In the genomic region with DNA sequence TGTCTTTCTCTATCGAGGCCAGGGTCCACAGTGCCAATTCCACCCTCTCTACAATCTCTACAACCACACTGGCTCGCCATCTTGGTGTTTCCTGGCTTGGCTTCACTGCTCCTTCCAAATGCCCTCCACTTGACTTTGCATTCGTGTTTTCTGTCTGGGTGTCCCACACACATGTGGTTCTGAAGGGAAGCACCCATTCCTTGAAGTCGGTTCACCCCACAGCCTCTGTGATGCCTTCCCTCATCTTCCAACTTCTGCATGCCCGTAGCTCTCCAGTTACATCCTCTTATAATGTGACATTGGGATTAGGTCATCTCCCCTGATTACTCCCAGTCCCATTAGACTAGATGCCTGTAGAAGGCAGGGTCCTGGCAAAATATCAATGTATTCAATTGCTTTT, we compare ENCODE assay signal across 11 cellular contexts. TPM values are rescaled to one million over a fixed set of nuclear protein-coding genes. Genes with fewer than 3 reads are reported as not detected.
DNase-seq lines count a peak whose midpoint lies in the region; ATAC-seq and TF ChIP-seq lines count a peak whose summit lies in the region.
"Not testable (repeated sequence)": the region's sequence is repeated elsewhere in the genome, so short reads cannot be mapped to it uniquely, and the experiment has no call there.
"Had no signal": no experiment of that assay in that cellular context is flagged by ENCODE, and none has a peak within 500 bp of the region (broad histone marks: within the 10 kb centered on the region; RNA-seq: fewer than 3 reads in every experiment).

No MANE protein-coding gene starts in this region.

- not testable (repeated sequence) for ATAC-seq in activated T-cell treated with anti-CD3 and anti-CD28 coated beads, Interleukin-2, amount 50 U/mL, for 72 hours (replicated peaks in 1 of 2); activated naive CD8-positive, alpha-beta T cell treated with anti-CD3 and anti-CD28 coated beads, Interleukin-2, amount 50 U/mL, for 24 hours; naive thymus-derived CD8-positive, alpha-beta T cell

- POLR2A ChIA-PET in naive thymus-derived CD8-positive, alpha-beta T cell (lab: Charles Lee) = not testable (repeated sequence)

- peak; percentile 61 for DNase-seq in NB4 (ENCODE audit: low read depth)
- DNase-seq in T-helper 2 cell treated with Interferon-gamma antibody and Interleukin-4, amounts not matched to agents 5 μg/mL and 100 μg/mL, for 36 hours (ENCODE audit: low spot score); activated T-cell treated with anti-CD3 and anti-CD28 coated beads, Interleukin-2, amount 50 U/mL, for 72 hours; activated naive CD8-positive, alpha-beta T cell treated with anti-CD3 and anti-CD28 coated beads, Interleukin-2, amount 50 U/mL, for 24 hours: not testable (repeated sequence)
- peak in 1 of 10 donors; percentile 7 for DNase-seq in naive thymus-derived CD8-positive, alpha-beta T cell

- H3K4me3 ChIP-seq in BLaER1; DOHH2 (ENCODE audit: low read length); NB4 (ENCODE audit: low read depth, low read length): not testable (repeated sequence)

- H3K4me1 Mint-ChIP-seq in T-helper 2 cell treated with Interferon-gamma antibody and Interleukin-4, amounts not matched to agents 5 μg/mL and 100 μg/mL, for 36 hours (ENCODE audit: low read depth) = not testable (repeated sequence)
- peaks cover 16% of the 10 kb centered on the region for H3K4me1 Mint-ChIP-seq in activated T-cell treated with anti-CD3 and anti-CD28 coated beads, Interleukin-2, amount 50 U/mL, for 72 hours (ENCODE audit: low read depth)
- H3K4me1 Mint-ChIP-seq in activated naive CD8-positive, alpha-beta T cell treated with anti-CD3 and anti-CD28 coated beads, Interleukin-2, amount 50 U/mL, for 24 hours = peaks cover 12% of the 10 kb centered on the region
- peaks cover 6 to 19% (median 15%) of the 10 kb centered on the region in 4 donors for H3K4me1 Mint-ChIP-seq in naive thymus-derived CD8-positive, alpha-beta T cell

- H4K20me1 ChIP-seq in BLaER1 (peaks cover 51% of the 10 kb centered on the region), DOHH2 (ENCODE audit: control insufficient read depth, insufficient read depth, low read depth, low read length) (peaks cover 12% of the 10 kb centered on the region)

- not testable (repeated sequence) for H3K9me3 Mint-ChIP-seq in T-helper 2 cell treated with Interferon-gamma antibody and Interleukin-4, amounts not matched to agents 5 μg/mL and 100 μg/mL, for 36 hours; activated T-cell treated with anti-CD3 and anti-CD28 coated beads, Interleukin-2, amount 50 U/mL, for 72 hours; activated naive CD8-positive, alpha-beta T cell treated with anti-CD3 and anti-CD28 coated beads, Interleukin-2, amount 50 U/mL, for 24 hours; naive thymus-derived CD8-positive, alpha-beta T cell

- not testable (repeated sequence) for H3K9ac ChIP-seq in BLaER1

- H3K27me3 Mint-ChIP-seq in T-helper 2 cell treated with Interferon-gamma antibody and Interleukin-4, amounts not matched to agents 5 μg/mL and 100 μg/mL, for 36 hours (ENCODE audit: low read depth); activated T-cell treated with anti-CD3 and anti-CD28 coated beads, Interleukin-2, amount 50 U/mL, for 72 hours (ENCODE audit: low read depth); activated naive CD8-positive, alpha-beta T cell treated with anti-CD3 and anti-CD28 coated beads, Interleukin-2, amount 50 U/mL, for 24 hours; naive thymus-derived CD8-positive, alpha-beta T cell: not testable (repeated sequence)

- H3K79me2 ChIP-seq in DOHH2 (ENCODE audit: control insufficient read depth, low read length) = not testable (repeated sequence)

- H3K9me2 ChIP-seq in DOHH2 (replicated peaks; ENCODE audit: control insufficient read depth, low read length) = not testable (repeated sequence)

- peaks cover 13% of the 10 kb centered on the region for H3K36me3 ChIP-seq in BLaER1
- not testable (repeated sequence) for H3K36me3 ChIP-seq in DOHH2 (ENCODE audit: control insufficient read depth, low read length)

- not testable (repeated sequence) for H3K27me3 ChIP-seq in BLaER1; DOHH2 (ENCODE audit: control insufficient read depth, low read length)

- H3K27ac ChIP-seq in BLaER1 = not testable (repeated sequence)
- 0 out of 2 replicates have a peak overlapping the region, but pooled peaks have one; percentile 30 for H3K27ac ChIP-seq in DOHH2 (ENCODE audit: low read depth, low read length)

- TF ChIP-seq CTCF in DOHH2 (IDR thresholded peaks at IDR 0.05; ENCODE audit: low read depth, low read length, poor library complexity, severe bottlenecking); NB4 (IDR thresholded peaks at IDR 0.05; ENCODE audit: low read depth, low read length): not testable (repeated sequence)

- H3K36me3 Mint-ChIP-seq in T-helper 2 cell treated with Interferon-gamma antibody and Interleukin-4, amounts not matched to agents 5 μg/mL and 100 μg/mL, for 36 hours (ENCODE audit: low read depth) = peaks cover 14% of the 10 kb centered on the region
- not testable (repeated sequence) for H3K36me3 Mint-ChIP-seq in activated T-cell treated with anti-CD3 and anti-CD28 coated beads, Interleukin-2, amount 50 U/mL, for 72 hours (ENCODE audit: insufficient read depth in 2 of 2); activated naive CD8-positive, alpha-beta T cell treated with anti-CD3 and anti-CD28 coated beads, Interleukin-2, amount 50 U/mL, for 24 hours (ENCODE audit: low read depth)
- H3K36me3 Mint-ChIP-seq in naive thymus-derived CD8-positive, alpha-beta T cell = peaks cover 0 to 16% (median 0%) of the 10 kb centered on the region in 3 donors

- not testable (repeated sequence) for H3K9me3 ChIP-seq in BLaER1; DOHH2 (ENCODE audit: control insufficient read depth, insufficient read depth, low read length)

- not testable (repeated sequence) for TF ChIP-seq POLR2A in NB4 (IDR thresholded peaks at IDR 0.05; ENCODE audit: extremely low read depth, insufficient read length)

- H3K4me2 ChIP-seq in BLaER1 = peak overlapping the region; percentile 67; the same call in 1 of the 2 replicates
- peak overlapping the region; percentile 40 for H3K4me2 ChIP-seq in DOHH2 (ENCODE audit: low read length)

- H3K4me1 ChIP-seq in BLaER1 = peaks cover 16% of the 10 kb centered on the region
- peaks cover 15% of the 10 kb centered on the region for H3K4me1 ChIP-seq in DOHH2 (ENCODE audit: control insufficient read depth, low read length)

- peaks cover 15% of the 10 kb centered on the region for H3F3A ChIP-seq in DOHH2 (ENCODE audit: control insufficient read depth, insufficient read depth)

- H3K27ac Mint-ChIP-seq in T-helper 2 cell treated with Interferon-gamma antibody and Interleukin-4, amounts not matched to agents 5 μg/mL and 100 μg/mL, for 36 hours = not testable (repeated sequence)
- H3K27ac Mint-ChIP-seq in activated T-cell treated with anti-CD3 and anti-CD28 coated beads, Interleukin-2, amount 50 U/mL, for 72 hours = peak overlapping the region; percentile 28
- H3K27ac Mint-ChIP-seq in activated naive CD8-positive, alpha-beta T cell treated with anti-CD3 and anti-CD28 coated beads, Interleukin-2, amount 50 U/mL, for 24 hours = peak overlapping the region; percentile 60
- peak overlapping the region in 4 of 10 donors; percentile 53 to 89 (median 76) for H3K27ac Mint-ChIP-seq in naive thymus-derived CD8-positive, alpha-beta T cell

- H3K4me3 Mint-ChIP-seq in T-helper 2 cell treated with Interferon-gamma antibody and Interleukin-4, amounts not matched to agents 5 μg/mL and 100 μg/mL, for 36 hours = peak overlapping the region; percentile 67
- peak overlapping the region; percentile 59 to 75 for H3K4me3 Mint-ChIP-seq in activated T-cell treated with anti-CD3 and anti-CD28 coated beads, Interleukin-2, amount 50 U/mL, for 72 hours
- peak overlapping the region; percentile 69 for H3K4me3 Mint-ChIP-seq in activated naive CD8-positive, alpha-beta T cell treated with anti-CD3 and anti-CD28 coated beads, Interleukin-2, amount 50 U/mL, for 24 hours
- H3K4me3 Mint-ChIP-seq in naive thymus-derived CD8-positive, alpha-beta T cell = peak overlapping the region; percentile 24 to 87 (median 76)

RNA-seq across cellular contexts. Expression of a gene that starts 10.8 kb away (rescaled TPM):
- total RNA-seq in activated T-cell treated with anti-CD3 and anti-CD28 coated beads, Interleukin-2, amount 50 U/mL, for 72 hours = not detected
- total RNA-seq in naive thymus-derived CD8-positive, alpha-beta T cell = not detected
- 10 to 100 TPM in 1 of 3 donors, 1 to 10 TPM in 2; 4.8 to 10.9 (median 7.7) TPM for polyA plus RNA-seq in naive thymus-derived CD8-positive, alpha-beta T cell
- total RNA-seq: G401, H1, Right ventricle myocardium superior had no signal
- polyA plus RNA-seq: AG04450, H1 had no signal

RNA-seq across cellular contexts. Expression of a gene that starts 39.6 kb away (rescaled TPM):
- 10 to 100 TPM; 43.6 to 78.3 TPM for total RNA-seq in activated T-cell treated with anti-CD3 and anti-CD28 coated beads, Interleukin-2, amount 50 U/mL, for 72 hours
- 100 to 1,000 TPM; 129 to 130 TPM for total RNA-seq in naive thymus-derived CD8-positive, alpha-beta T cell
- polyA plus RNA-seq in naive thymus-derived CD8-positive, alpha-beta T cell = 10 to 100 TPM in 1 of 3 donors, 1 to 10 TPM in 2; 2.5 to 14.6 (median 3.3) TPM

RNA-seq across cellular contexts. Expression of a gene that starts 55.0 kb away (rescaled TPM):
- total RNA-seq in activated T-cell treated with anti-CD3 and anti-CD28 coated beads, Interleukin-2, amount 50 U/mL, for 72 hours = 10 to 100 TPM in 1 of 2 donors, 1 to 10 TPM in 1; 3.4 to 14.1 TPM
- 10 to 100 TPM in 1 of 2 experiments, 1 to 10 TPM in 1; 8.6 to 10.6 TPM for total RNA-seq in naive thymus-derived CD8-positive, alpha-beta T cell
- under 1 TPM; 0.35 to 0.63 (median 0.60) TPM for polyA plus RNA-seq in naive thymus-derived CD8-positive, alpha-beta T cell
